18 cellular contexts compared by ENCODE assay signal in genomic region chr17:18360518-18360917, GRCh38. TPM values are rescaled to one million over a fixed set of nuclear protein-coding genes. Genes with fewer than 3 reads are reported as not detected.
"Had no signal": no experiment of that assay in that cellular context is flagged by ENCODE, and none has a peak within 500 bp of the region (broad histone marks: within the 10 kb centered on the region; RNA-seq: fewer than 3 reads in every experiment).

No MANE protein-coding gene starts in this region.

- H3K9me3 ChIP-seq: gastrocnemius medialis, left lung, tibial nerve, uterus had no signal

- H3K27ac Mint-ChIP-seq: activated T-cell treated with anti-CD3 and anti-CD28 coated beads, Interleukin-2, amount 50 U/mL, for 72 hours; WTC11 had no signal

- H3K36me3 ChIP-seq: uterus had no signal

- H3K4me3 Mint-ChIP-seq: WTC11 had no signal

- H3K9me3 Mint-ChIP-seq: activated T-cell treated with anti-CD3 and anti-CD28 coated beads, Interleukin-2, amount 50 U/mL, for 72 hours; WTC11 had no signal

- ATAC-seq: activated T-cell treated with anti-CD3 and anti-CD28 coated beads, Interleukin-2, amount 50 U/mL, for 72 hours; esophagus mucosa; gastrocnemius medialis; left lung; stimulated activated naive CD8-positive, alpha-beta T cell treated with anti-CD3 and anti-CD28 coated beads, Interleukin-15, Interleukin-2, amounts not matched to agents 100 U/mL and 50 U/mL, for 24 hours; WTC11 had no signal

- DNase-seq: activated CD4-positive, alpha-beta T cell treated with anti-CD3 and anti-CD28 coated beads for 4 hours; activated effector memory CD4-positive, alpha-beta T cell treated with anti-CD3 and anti-CD28 coated beads, Interleukin-2, amount 50 U/mL, for 16 hours; activated naive CD4-positive, alpha-beta T cell treated with anti-CD3 and anti-CD28 coated beads, Interleukin-2, amount 50 U/mL, for 16 hours; activated T-cell treated with anti-CD3 and anti-CD28 coated beads, Interleukin-2, amount 50 U/mL, for 72 hours; aorta; cerebellar nuclear complex; cortex of kidney; gastrocnemius medialis; head of caudate nucleus; left lung; mammary epithelial cell; stimulated activated CD4-positive, alpha-beta T cell treated with anti-CD3 and anti-CD28 coated beads, Interleukin-1b, Interleukin-23, amount 100 ng/mL, for 48 hours; stimulated activated naive CD8-positive, alpha-beta T cell treated with anti-CD3 and anti-CD28 coated beads, Interleukin-15, Interleukin-2, amounts not matched to agents 100 U/mL and 50 U/mL, for 24 hours; uterus had no signal

- H3K4me3 ChIP-seq: gastrocnemius medialis, left lung, tibial nerve, uterus had no signal

- H3K4me1 ChIP-seq: uterus had no signal

- H3K27me3 ChIP-seq: gastrocnemius medialis, left lung, tibial nerve, uterus had no signal

- H3K27ac ChIP-seq: left lung, uterus had no signal

RNA-seq across cellular contexts. Expression of gene EVPLL, which starts 17.1 kb away (rescaled TPM):
- total RNA-seq: activated T-cell treated with anti-CD3 and anti-CD28 coated beads, Interleukin-2, amount 50 U/mL, for 72 hours; aorta; gastrocnemius medialis; mononuclear cell; tibial nerve; uterus; WTC11 had no signal
- polyA plus RNA-seq: aorta, mammary epithelial cell had no signal
